In genomic region chr3:108428580-108428979, GRCh38 we compare ENCODE assay signal across 3 cellular contexts.
TF ChIP-seq lines count a peak whose summit lies in the region.

No MANE protein-coding gene starts in this region.

TF ChIP-seq in SK-N-SH, 30 proteins besides CTCF, POLR2A, EP300 and RAD21:
- TF ChIP-seq TCF12 (IDR thresholded peaks at IDR 0.05) (no peak), IRF3 (IDR thresholded peaks at IDR 0.05; ENCODE audit: low read depth, low read length) (no peak), REST (IDR thresholded peaks at IDR 0.05; ENCODE audit: low read depth, low read length) (no peak), RFX5 (IDR thresholded peaks at IDR 0.05; ENCODE audit: low read length) (no peak), MAX (IDR thresholded peaks at IDR 0.05; ENCODE audit: low read depth) (no peak), FOXJ3 (CRISPR knock-in tag; IDR thresholded peaks at IDR 0.05) (no peak), MXI1 (IDR thresholded peaks at IDR 0.05; ENCODE audit: low read depth, low read length) (no peak), FOXM1 (IDR thresholded peaks at IDR 0.05; ENCODE audit: low read depth) (no peak), EZH2phosphoT487 (IDR thresholded peaks at IDR 0.05; ENCODE audit: borderline replicate concordance, low read depth) (no peak), SMC3 (IDR thresholded peaks at IDR 0.05; ENCODE audit: low read depth, low read length) (no peak), ELF1 (IDR thresholded peaks at IDR 0.05) (no peak), GATA2 (CRISPR knock-in tag; IDR thresholded peaks at IDR 0.05) (no peak), USF1 (IDR thresholded peaks at IDR 0.05; ENCODE audit: borderline replicate concordance, low read depth) (no peak), POLR2AphosphoS5 (IDR thresholded peaks at IDR 0.05; ENCODE audit: low read depth, low read length) (no peak), TAF1 (IDR thresholded peaks at IDR 0.05; ENCODE audit: borderline replicate concordance, low read depth, low read length) (no peak), NRF1 (IDR thresholded peaks at IDR 0.05; ENCODE audit: low read depth, low read length) (no peak), SIN3A (IDR thresholded peaks at IDR 0.05; ENCODE audit: borderline replicate concordance, low read depth, low read length) (no peak)

TF ChIP-seq in SK-N-SH treated with all-trans-retinoic acid at 6 μM for 48 hours, 23 proteins besides CTCF, POLR2A, EP300 and RAD21 (continues in another document):
- no peak for TF ChIP-seq CREB5 (CRISPR knock-in tag; IDR thresholded peaks at IDR 0.05; ENCODE audit: low read depth)
- TF ChIP-seq CSRNP3 (CRISPR knock-in tag; IDR thresholded peaks at IDR 0.05): no peak
- TF ChIP-seq TOX (CRISPR knock-in tag; IDR thresholded peaks at IDR 0.05; ENCODE audit: borderline replicate concordance): no peak
- TF ChIP-seq ZFP3 (CRISPR knock-in tag; IDR thresholded peaks at IDR 0.05): no peak
- TF ChIP-seq TSHZ2 (CRISPR knock-in tag; IDR thresholded peaks at IDR 0.05): no peak
- TF ChIP-seq SNAI2 (CRISPR knock-in tag; IDR thresholded peaks at IDR 0.05): no peak
- no peak for TF ChIP-seq RARB (CRISPR knock-in tag; IDR thresholded peaks at IDR 0.05)
- no peak for TF ChIP-seq POU6F1 (CRISPR knock-in tag; IDR thresholded peaks at IDR 0.05; ENCODE audit: borderline replicate concordance, low read depth)
- TF ChIP-seq ZNF565 (CRISPR knock-in tag; conservative IDR thresholded peaks at IDR 0.05; ENCODE audit: low read depth): no peak
- no peak for TF ChIP-seq PATZ1 (CRISPR knock-in tag; IDR thresholded peaks at IDR 0.05; ENCODE audit: borderline replicate concordance)
- no peak for TF ChIP-seq ZNF70 (CRISPR knock-in tag; IDR thresholded peaks at IDR 0.05)
- no peak for TF ChIP-seq PPARA (CRISPR knock-in tag; IDR thresholded peaks at IDR 0.05; ENCODE audit: borderline replicate concordance)
- no peak for TF ChIP-seq ISL1 (CRISPR knock-in tag; IDR thresholded peaks at IDR 0.05)
- no peak for TF ChIP-seq GLIS3 (CRISPR knock-in tag; IDR thresholded peaks at IDR 0.05)

TF ChIP-seq in GM12878, 131 proteins besides CTCF, POLR2A, EP300 and RAD21:
- no peak for TF ChIP-seq RB1 (IDR thresholded peaks at IDR 0.05; ENCODE audit: borderline replicate concordance)
- no peak for TF ChIP-seq TCF3 (IDR thresholded peaks at IDR 0.05; ENCODE audit: borderline replicate concordance, insufficient read depth, low read depth, low read length)
- no peak for TF ChIP-seq CBX3 (IDR thresholded peaks at IDR 0.05; ENCODE audit: borderline replicate concordance, low read depth)
- TF ChIP-seq CREM (IDR thresholded peaks at IDR 0.05; ENCODE audit: low read depth): no peak
- no peak for TF ChIP-seq POU2F2 (IDR thresholded peaks at IDR 0.05; ENCODE audit: borderline replicate concordance, low read depth, low read length)
TF ChIP-seq in GM12878: peak in this region for 0.
